13 cellular contexts compared by ENCODE assay signal in genomic region chr1:175237389-175237788, GRCh38. TPM values are rescaled to one million over a fixed set of nuclear protein-coding genes. Genes with fewer than 3 reads are reported as not detected.
DNase-seq lines count a peak whose midpoint lies in the region; ATAC-seq, FAIRE-seq and TF ChIP-seq lines count a peak whose summit lies in the region.
"Had no signal": no experiment of that assay in that cellular context is flagged by ENCODE, and none has a peak within 500 bp of the region (broad histone marks: within the 10 kb centered on the region; RNA-seq: fewer than 3 reads in every experiment).

No MANE protein-coding gene starts in this region.

- CTCF ChIA-PET in activated CD8-positive, alpha-beta memory T cell treated with anti-CD3 and anti-CD28 coated beads, Interleukin-2, amount 10 ng/mL, durations not matched to agents 7 days and 5 days (lab: Charles Lee): no interaction called here

- no peak for TF ChIP-seq POLR2A in GM12891 (IDR thresholded peaks at IDR 0.05; ENCODE audit: low read depth, low read length)
- no peak for TF ChIP-seq POLR2A in Peyer's patch (IDR thresholded peaks at IDR 0.05)
- TF ChIP-seq POLR2A in erythroblast (IDR thresholded peaks at IDR 0.05; ENCODE audit: low read length): no peak

- peak overlapping the region; percentile 33 for H3K4me3 Mint-ChIP-seq in activated CD8-positive, alpha-beta memory T cell treated with anti-CD3 and anti-CD28 coated beads, Interleukin-2, amount 10 ng/mL, durations not matched to agents 7 days and 5 days
- peak overlapping the region; percentile 1 to 81 (median 62) for H3K4me3 Mint-ChIP-seq in IgD-negative memory B cell

- no peak for ATAC-seq in activated CD8-positive, alpha-beta memory T cell treated with anti-CD3 and anti-CD28 coated beads, Interleukin-2, amount 10 ng/mL, durations not matched to agents 7 days and 5 days
- peak; percentile 85 for ATAC-seq in HG02798 (IDR thresholded peaks at IDR 0.05; ENCODE audit: poor library complexity, unreplicated experiment)
- ATAC-seq: psoas muscle had no signal

- H3K27me3 ChIP-seq in Peyer's patch: no peaks in the 10 kb centered on the region

- DNase-seq in activated CD8-positive, alpha-beta memory T cell treated with anti-CD3 and anti-CD28 coated beads, Interleukin-2, amount 10 ng/mL, durations not matched to agents 7 days and 5 days: no peak
- no peak for DNase-seq in activated CD8-positive, alpha-beta memory T cell treated with anti-CD3 and anti-CD28 coated beads for 24 hours
- DNase-seq in stimulated activated CD4-positive, alpha-beta T cell treated with anti-CD3 and anti-CD28 coated beads, Interleukin-4, amount 100 ng/mL, for 24 hours: no peak
- DNase-seq in GM12891 (ENCODE audit: insufficient read length, low spot score): no peak
- DNase-seq in Peyer's patch: no peak
- no peak for DNase-seq in erythroblast (lab: John Stamatoyannopoulos, UW)
- DNase-seq: psoas muscle; Right ventricle myocardium superior; stimulated activated CD4-positive, alpha-beta T cell treated with anti-CD3 and anti-CD28 coated beads, Interleukin-4, amount 100 ng/mL, for 4 hours; substantia nigra had no signal

- no peak for TF ChIP-seq CTCF in Peyer's patch (IDR thresholded peaks at IDR 0.05)

- H3K4me3 ChIP-seq in Peyer's patch: no peak overlapping the region
- H3K4me3 ChIP-seq: psoas muscle had no signal

- H3K27ac ChIP-seq in Peyer's patch: peak overlapping the region in 1 of 4 donors; percentile 35
- H3K27ac ChIP-seq: epithelial cell of prostate, psoas muscle had no signal

- H3K9me3 ChIP-seq in Peyer's patch: no peaks in the 10 kb centered on the region
- H3K9me3 ChIP-seq: psoas muscle had no signal

- H3K27ac Mint-ChIP-seq in activated CD8-positive, alpha-beta memory T cell treated with anti-CD3 and anti-CD28 coated beads, Interleukin-2, amount 10 ng/mL, durations not matched to agents 7 days and 5 days: peak overlapping the region; percentile 71
- H3K27ac Mint-ChIP-seq in IgD-negative memory B cell: peak overlapping the region; percentile 2 to 84 (median 21)

- peaks cover 28% of the 10 kb centered on the region for H3K36me3 Mint-ChIP-seq in activated CD8-positive, alpha-beta memory T cell treated with anti-CD3 and anti-CD28 coated beads, Interleukin-2, amount 10 ng/mL, durations not matched to agents 7 days and 5 days
- peaks cover 2% of the 10 kb centered on the region for H3K36me3 Mint-ChIP-seq in IgD-negative memory B cell

- no peaks in the 10 kb centered on the region for H3K4me1 ChIP-seq in Peyer's patch
- H3K4me1 ChIP-seq: psoas muscle had no signal

- no peaks in the 10 kb centered on the region for H3K36me3 ChIP-seq in Peyer's patch

- peaks cover 29% of the 10 kb centered on the region for H3K4me1 Mint-ChIP-seq in activated CD8-positive, alpha-beta memory T cell treated with anti-CD3 and anti-CD28 coated beads, Interleukin-2, amount 10 ng/mL, durations not matched to agents 7 days and 5 days
- peaks cover 39 to 50% (median 41%) of the 10 kb centered on the region in 3 donors for H3K4me1 Mint-ChIP-seq in IgD-negative memory B cell

- H3K27me3 Mint-ChIP-seq in activated CD8-positive, alpha-beta memory T cell treated with anti-CD3 and anti-CD28 coated beads, Interleukin-2, amount 10 ng/mL, durations not matched to agents 7 days and 5 days: no peaks in the 10 kb centered on the region
- H3K27me3 Mint-ChIP-seq in IgD-negative memory B cell: no peaks in the 10 kb centered on the region

- FAIRE-seq in GM12891 (lab: Jason Lieb, UNC): no peak

- H3K9me3 Mint-ChIP-seq in activated CD8-positive, alpha-beta memory T cell treated with anti-CD3 and anti-CD28 coated beads, Interleukin-2, amount 10 ng/mL, durations not matched to agents 7 days and 5 days (ENCODE audit: low read depth): peaks cover 8% of the 10 kb centered on the region
- H3K9me3 Mint-ChIP-seq in IgD-negative memory B cell: peaks cover 5 to 12% (median 6%) of the 10 kb centered on the region in 3 donors

TF ChIP-seq in GM12891, 5 proteins besides CTCF, POLR2A, EP300 and RAD21:
- TF ChIP-seq POU2F2 (IDR thresholded peaks at IDR 0.05; ENCODE audit: low read depth, low read length) (no peak), PAX5 (IDR thresholded peaks at IDR 0.05; ENCODE audit: insufficient read depth, low read length, severe bottlenecking) (no peak), TAF1 (IDR thresholded peaks at IDR 0.05; ENCODE audit: low read depth, low read length) (no peak), POLR2AphosphoS5 (IDR thresholded peaks at IDR 0.05; ENCODE audit: low read depth, low read length) (no peak), SPI1 (IDR thresholded peaks at IDR 0.05; ENCODE audit: low read depth, low read length) (no peak)

RNA-seq across cellular contexts. Expression of gene KIAA0040, which starts 44.8 kb away (rescaled TPM):
- total RNA-seq in activated CD8-positive, alpha-beta memory T cell treated with anti-CD3 and anti-CD28 coated beads, Interleukin-2, amount 10 ng/mL, durations not matched to agents 7 days and 5 days: 10 to 100 TPM; 54.8 to 64.3 TPM
- polyA plus RNA-seq in IgD-negative memory B cell: 85.7 TPM
- polyA plus RNA-seq in GM12891 (2012; ENCODE audit: low read depth, missing spikeins): 3.9 TPM
- 10 to 100 TPM in 2 of 4 donors, 1 to 10 TPM in 2; 9.7 to 52.8 (median 10.3) TPM for total RNA-seq in Peyer's patch
